16 cellular contexts compared by ENCODE assay signal in genomic region chr4:24266014-24266413, GRCh38.
"Had no signal": no experiment of that assay in that cellular context is flagged by ENCODE, and none has a peak within 500 bp of the region (broad histone marks: within the 10 kb centered on the region; RNA-seq: fewer than 3 reads in every experiment).

No MANE protein-coding gene starts in this region.

- H3K4me3 ChIP-seq: dorsolateral prefrontal cortex, hepatocyte, right atrium auricular region, sigmoid colon, testis, tibial nerve had no signal

- H3K79me2 ChIP-seq: hepatocyte had no signal

- ATAC-seq: left colon; naive thymus-derived CD8-positive, alpha-beta T cell had no signal

- H3K9me3 ChIP-seq: neutrophil, right atrium auricular region, sigmoid colon, testis, tibial nerve had no signal

- H3K4me2 ChIP-seq: hepatocyte had no signal

- H3K4me1 Mint-ChIP-seq: naive thymus-derived CD8-positive, alpha-beta T cell had no signal

- H2AFZ ChIP-seq: hepatocyte had no signal

- H3K27ac Mint-ChIP-seq: naive thymus-derived CD8-positive, alpha-beta T cell; stimulated activated naive CD8-positive, alpha-beta T cell treated with anti-CD3 and anti-CD28 coated beads, Interleukin-15, Interleukin-2, amounts not matched to agents 100 ng/mL and 50 ng/mL, for 24 hours had no signal

- H3K27me3 ChIP-seq: dorsolateral prefrontal cortex, hepatocyte, neutrophil, right atrium auricular region, sigmoid colon, testis, tibial nerve had no signal

- H3K36me3 Mint-ChIP-seq: naive thymus-derived CD8-positive, alpha-beta T cell had no signal

- H3K4me1 ChIP-seq: right atrium auricular region, sigmoid colon, testis had no signal

- H3K4me3 Mint-ChIP-seq: naive thymus-derived CD8-positive, alpha-beta T cell; stimulated activated naive CD8-positive, alpha-beta T cell treated with anti-CD3 and anti-CD28 coated beads, Interleukin-15, Interleukin-2, amounts not matched to agents 100 ng/mL and 50 ng/mL, for 24 hours had no signal

- H3K27ac ChIP-seq: hepatocyte, neutrophil, right atrium auricular region, sigmoid colon, testis, tibial nerve had no signal

- DNase-seq: caudate nucleus; cortex of kidney; dorsolateral prefrontal cortex; effector CD8-positive, alpha-beta T cell; left colon; mesendoderm; naive thymus-derived CD8-positive, alpha-beta T cell; sigmoid colon; small intestine; stimulated activated CD4-positive, alpha-beta T cell treated with anti-CD3 and anti-CD28 coated beads, Interleukin-2, amount 100 ng/mL, for 48 hours; testis had no signal

- H3K36me3 ChIP-seq: neutrophil, right atrium auricular region, sigmoid colon, tibial nerve had no signal

- FAIRE-seq: small intestine had no signal

- H3K9me3 Mint-ChIP-seq: stimulated activated naive CD8-positive, alpha-beta T cell treated with anti-CD3 and anti-CD28 coated beads, Interleukin-15, Interleukin-2, amounts not matched to agents 100 ng/mL and 50 ng/mL, for 24 hours had no signal

- H3K27me3 Mint-ChIP-seq: stimulated activated naive CD8-positive, alpha-beta T cell treated with anti-CD3 and anti-CD28 coated beads, Interleukin-15, Interleukin-2, amounts not matched to agents 100 ng/mL and 50 ng/mL, for 24 hours had no signal
